16 cellular contexts compared by ENCODE assay signal in genomic region chr7:36599645-36600313, GRCh38.
DNase-seq lines count a peak whose midpoint lies in the region; ATAC-seq, FAIRE-seq and TF ChIP-seq lines count a peak whose summit lies in the region.
"Had no signal": no experiment of that assay in that cellular context is flagged by ENCODE, and none has a peak within 500 bp of the region (broad histone marks: within the 10 kb centered on the region; RNA-seq: fewer than 3 reads in every experiment).

No MANE protein-coding gene starts in this region.

- H3K4me2 ChIP-seq in HepG2 (ENCODE audit: low read depth, low read length) = no peak overlapping the region

- H3K9me3 ChIP-seq in right lobe of liver = no peaks in the 10 kb centered on the region
- no peaks in the 10 kb centered on the region for H3K9me3 ChIP-seq in HepG2 (ENCODE audit: low read length)
- H3K9me3 ChIP-seq in left lung = no peaks in the 10 kb centered on the region
- H3K9me3 ChIP-seq in upper lobe of left lung = no peaks in the 10 kb centered on the region
- H3K9me3 ChIP-seq: BE2C had no signal

- H3K36me3 ChIP-seq in right lobe of liver = no peaks in the 10 kb centered on the region
- no peaks in the 10 kb centered on the region for H3K36me3 ChIP-seq in HepG2 (replicated peaks in 1 of 2; ENCODE audit: control insufficient read depth in 1 of 2, insufficient read depth in 2 of 2, low read length in 2 of 2)
- no peaks in the 10 kb centered on the region for H3K36me3 ChIP-seq in left lung
- H3K36me3 ChIP-seq in upper lobe of left lung = peaks cover 0 to 3% (median 0%) of the 10 kb centered on the region in 4 donors
- H3K36me3 ChIP-seq: BE2C had no signal

- CTCF ChIA-PET in HepG2 (lab: Yijun Ruan, JAX; ENCODE audit: low intra/inter-chr PET ratio, low total read pairs) = no interaction called here

- no peak overlapping the region for H3K4me3 Mint-ChIP-seq in central memory CD8-positive, alpha-beta T cell
- H3K4me3 Mint-ChIP-seq: CD8-positive, alpha-beta memory T cell had no signal

- no peak for TF ChIP-seq POLR2A in right lobe of liver (IDR thresholded peaks at IDR 0.05)
- no peak for TF ChIP-seq POLR2A in HepG2 (IDR thresholded peaks at IDR 0.05; ENCODE audit: insufficient read depth in 1 of 2, low read depth in 2 of 2, low read length in 2 of 2)
- no peak for TF ChIP-seq POLR2A in upper lobe of left lung (IDR thresholded peaks at IDR 0.05)

- POLR2A ChIA-PET in HepG2 (lab: Yijun Ruan, JAX) = no interaction called here

- H3K9ac ChIP-seq in HepG2 (ENCODE audit: insufficient read depth, low read depth, low read length) = no peak overlapping the region

- no peak for FAIRE-seq in HepG2 (lab: Jason Lieb, UNC)
- FAIRE-seq: H54 had no signal

- TF ChIP-seq EP300 in HepG2 (IDR thresholded peaks at IDR 0.05; ENCODE audit: low read depth in 2 of 2, low read length in 2 of 2) (no peak), HepG2 (CRISPR knock-in tag; IDR thresholded peaks at IDR 0.05; ENCODE audit: borderline replicate concordance) (no peak), upper lobe of left lung (IDR thresholded peaks at IDR 0.05) (no peak)

- no peaks in the 10 kb centered on the region for H4K20me1 ChIP-seq in HepG2 (ENCODE audit: insufficient read depth, low read length)

- 82% methylated on average over 8 of the region's 10 CpGs for WGBS in right lobe of liver (ENCODE audit: insufficient coverage, low coverage, low lambda C conversion rate, missing lambda C conversion rate)
- 57% methylated on average over 10 of the region's 10 CpGs for WGBS in HepG2 (ENCODE audit: low lambda C conversion rate)
- 77 to 86% methylated on average over 10 of the region's 10 CpGs for WGBS in upper lobe of left lung, 2 donors

- H3K4me1 Mint-ChIP-seq in central memory CD8-positive, alpha-beta T cell = peaks cover 52% of the 10 kb centered on the region

- H3K27me3 ChIP-seq in right lobe of liver (no peaks in the 10 kb centered on the region), HepG2 (ENCODE audit: control insufficient read depth in 1 of 2, insufficient read depth in 2 of 2, low read length in 2 of 2) (no peaks in the 10 kb centered on the region), left lung (no peaks in the 10 kb centered on the region), upper lobe of left lung (no peaks in the 10 kb centered on the region)
- H3K27me3 ChIP-seq: BE2C had no signal

- H3K27ac Mint-ChIP-seq in central memory CD8-positive, alpha-beta T cell (ENCODE audit: low read depth) = peak overlapping the region; percentile 50

- BruUV-seq in HepG2 (replicated peaks; lab: Mats Ljungman, UMichigan) = no TSS peak

- TF ChIP-seq CTCF in right lobe of liver (IDR thresholded peaks at IDR 0.05) (no peak), HepG2 (CRISPR knock-in tag; IDR thresholded peaks at IDR 0.05) (no peak), left lung (IDR thresholded peaks at IDR 0.05) (no peak), upper lobe of left lung (IDR thresholded peaks at IDR 0.05) (peak in 1 of 6 experiments; percentile 7)

- H3K4me3 ChIP-seq in right lobe of liver = no peak overlapping the region
- H3K4me3 ChIP-seq in HepG2 (replicated peaks in 1 of 3; ENCODE audit: insufficient read depth in 1 of 3, low read depth in 2 of 3, low read length in 3 of 3) = no peak overlapping the region
- no peak overlapping the region for H3K4me3 ChIP-seq in left lung
- H3K4me3 ChIP-seq in upper lobe of left lung = no peak overlapping the region

- no peak for TF ChIP-seq RAD21 in HepG2 (CRISPR knock-in tag; IDR thresholded peaks at IDR 0.05)

- intact Hi-C loops in right lobe of liver (cut with DNase I) (no loop called here), HepG2 (cut with micrococcal nuclease; ENCODE audit: unreplicated experiment) (no loop called here), left lung (cut with DNase I) (no loop called here)

- in situ Hi-C loops in HepG2 (cut with HindIII; ENCODE audit: extremely low pct_ligation_motif_present, low pct_unique_long_range_greater_than_20kb) = no loop called here

- H3K4me1 ChIP-seq in right lobe of liver = peaks cover 0 to 10% (median 0%) of the 10 kb centered on the region in 4 donors
- no peaks in the 10 kb centered on the region for H3K4me1 ChIP-seq in HepG2 (ENCODE audit: insufficient read depth, low read length)
- peaks cover 0 to 25% of the 10 kb centered on the region in 2 donors for H3K4me1 ChIP-seq in left lung
- peaks cover 9 to 21% (median 13%) of the 10 kb centered on the region in 4 donors for H3K4me1 ChIP-seq in upper lobe of left lung
- H3K4me1 ChIP-seq: BE2C had no signal

- DNase-seq in right lobe of liver (no peak), HepG2 (ENCODE audit: low spot score) (no peak), left lung (peak in 1 of 2 donors; percentile 46), upper lobe of left lung (no peak), mucosa of gallbladder (ENCODE audit: low spot score) (no peak)
- no peak for DNase-seq in central memory CD8-positive, alpha-beta T cell (ENCODE audit: low spot score in 2 of 2)
- DNase-seq in activated CD4-positive, CD25-positive, alpha-beta regulatory T cell (lab: John Stamatoyannopoulos, UW) = no peak
- DNase-seq: CD8-positive, alpha-beta memory T cell; MM.1S; NCI-H1105 treated with DMSO at 0.1 percent for 48 hours; NCI-H187 treated with DMSO at 0.1 percent for 48 hours; NCI-H2171; NCI-H446 treated with DMSO at 0.1 percent for 48 hours; NCI-H774 had no signal

- H3K9me3 Mint-ChIP-seq in central memory CD8-positive, alpha-beta T cell = no peaks in the 10 kb centered on the region
- H3K9me3 Mint-ChIP-seq: CD8-positive, alpha-beta memory T cell had no signal

- ATAC-seq in right lobe of liver (peak in 3 of 4 donors; percentile 19 to 48 (median 30)), HepG2 (no peak), left lung (no peak), upper lobe of left lung (ENCODE audit: low FRiP score in 2 of 2) (peak in 1 of 2 donors; percentile 34)
- ATAC-seq in central memory CD8-positive, alpha-beta T cell (replicated peaks; ENCODE audit: extremely low read depth, poor library complexity, severe bottlenecking) = no peak

- no peaks in the 10 kb centered on the region for H3K27me3 Mint-ChIP-seq in central memory CD8-positive, alpha-beta T cell
- H3K27me3 Mint-ChIP-seq: CD8-positive, alpha-beta memory T cell had no signal

- H2AFZ ChIP-seq in HepG2 (ENCODE audit: low read length) = no peak overlapping the region

- H3K79me2 ChIP-seq in HepG2 (ENCODE audit: insufficient read depth, low read length) = no peaks in the 10 kb centered on the region

- peak overlapping the region in 1 of 3 donors; percentile 29 for H3K27ac ChIP-seq in right lobe of liver
- H3K27ac ChIP-seq in HepG2 (ENCODE audit: extremely low read length, insufficient read depth, low read length) = no peak overlapping the region
- peak overlapping the region; percentile 19 to 85 for H3K27ac ChIP-seq in left lung
- H3K27ac ChIP-seq in upper lobe of left lung = peak overlapping the region in 3 of 4 donors; percentile 37 to 82 (median 80)

- H3K36me3 Mint-ChIP-seq in central memory CD8-positive, alpha-beta T cell (ENCODE audit: insufficient read depth) = peaks cover 57% of the 10 kb centered on the region

TF ChIP-seq in HepG2, 621 proteins besides CTCF, POLR2A, EP300 and RAD21:
- TF ChIP-seq STAT5B (CRISPR knock-in tag; IDR thresholded peaks at IDR 0.05) (no peak), JARID2 (CRISPR knock-in tag; IDR thresholded peaks at IDR 0.05; ENCODE audit: insufficient replicate concordance) (no peak), SIX1 (CRISPR knock-in tag; IDR thresholded peaks at IDR 0.05; ENCODE audit: borderline replicate concordance) (no peak), NCOA5 (CRISPR knock-in tag; IDR thresholded peaks at IDR 0.05) (no peak), SALL2 (CRISPR knock-in tag; IDR thresholded peaks at IDR 0.05) (no peak), PAWR (CRISPR knock-in tag; IDR thresholded peaks at IDR 0.05; ENCODE audit: borderline replicate concordance) (no peak), ZNF138 (CRISPR knock-in tag; IDR thresholded peaks at IDR 0.05; ENCODE audit: low read depth) (no peak)
- TF ChIP-seq, protein P1, sequence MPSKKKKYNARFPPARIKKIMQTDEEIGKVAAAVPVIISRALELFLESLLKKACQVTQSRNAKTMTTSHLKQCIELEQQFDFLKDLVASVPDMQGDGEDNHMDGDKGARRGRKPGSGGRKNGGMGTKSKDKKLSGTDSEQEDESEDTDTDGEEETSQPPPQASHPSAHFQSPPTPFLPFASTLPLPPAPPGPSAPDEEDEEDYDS (CRISPR knock-in tag; IDR thresholded peaks at IDR 0.05) = no peak

Comparison
In these comparisons a context has a peak if more than half of its experiments do, and no peak if none do; other contexts are left out.
1. ATAC-seq: peak in right lobe of liver (3 of 4); none in HepG2 (single experiment), central memory CD8-positive, alpha-beta T cell (single experiment) and left lung (single experiment).